In the genomic region with DNA sequence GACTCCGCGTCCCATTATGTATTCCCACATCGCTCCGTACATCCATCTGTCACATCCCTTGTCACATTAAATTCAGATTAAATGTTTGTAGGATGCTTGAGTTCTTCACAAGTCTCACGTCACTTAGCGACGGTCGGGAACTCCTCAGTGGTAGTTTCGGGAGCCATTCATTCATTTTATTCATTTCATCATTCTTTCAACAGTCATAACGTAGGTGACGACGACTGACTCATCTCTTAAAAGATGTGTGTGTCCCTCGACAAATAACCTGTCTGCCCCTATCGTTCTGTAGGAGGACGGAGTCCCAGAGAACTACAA, we compare ENCODE assay signal across 8 cellular contexts. TPM values are rescaled to one million over a fixed set of nuclear protein-coding genes. Genes with fewer than 3 reads are reported as not detected.
DNase-seq lines count a peak whose midpoint lies in the region; ATAC-seq and TF ChIP-seq lines count a peak whose summit lies in the region.

No MANE protein-coding gene starts in this region.

- no peaks in the 10 kb centered on the region; the same call in 1 of the 2 replicates for H3K4me1 ChIP-seq in HUES64 (ENCODE audit: insufficient read depth, low read length)
- peaks cover 7 to 8% of the 10 kb centered on the region in 2 donors for H3K4me1 ChIP-seq in naive thymus-derived CD4-positive, alpha-beta T cell (ENCODE audit: control insufficient read depth in 2 of 2, insufficient read depth in 2 of 2, low read length in 2 of 2)

- H3K4me3 ChIP-seq in AG04449 (ENCODE audit: low read depth, low read length) = peak overlapping the region; percentile 98
- H3K4me3 ChIP-seq in HUES64 (ENCODE audit: low read length) = peak overlapping the region; percentile 93
- peak overlapping the region; percentile 98 for H3K4me3 ChIP-seq in choroid plexus epithelial cell (ENCODE audit: low read depth, low read length)
- H3K4me3 ChIP-seq in naive thymus-derived CD4-positive, alpha-beta T cell (ENCODE audit: low read length) = peak overlapping the region; percentile 76

- peak overlapping the region; percentile 70 to 98 (median 95) for H3K27ac Mint-ChIP-seq in naive thymus-derived CD4-positive, alpha-beta T cell

- ATAC-seq in naive thymus-derived CD4-positive, alpha-beta T cell = no peak
- ATAC-seq in HG03135 (IDR thresholded peaks at IDR 0.05; ENCODE audit: unreplicated experiment) = no peak
- no peak for ATAC-seq in HG02885 (IDR thresholded peaks at IDR 0.05; ENCODE audit: poor library complexity, unreplicated experiment)

- no peak overlapping the region; the same call in 1 of the 2 replicates for H3K9ac ChIP-seq in HUES64 (ENCODE audit: low read depth, low read length)

- no peaks in the 10 kb centered on the region for H3K27me3 ChIP-seq in HUES64 (ENCODE audit: insufficient read depth, low read length)
- no peaks in the 10 kb centered on the region for H3K27me3 ChIP-seq in naive thymus-derived CD4-positive, alpha-beta T cell (ENCODE audit: control insufficient read depth in 2 of 2, insufficient read depth in 2 of 2, low read length in 2 of 2)

- no peaks in the 10 kb centered on the region for H3K9me3 ChIP-seq in HUES64 (ENCODE audit: insufficient read depth, low read depth, low read length)
- H3K9me3 ChIP-seq in naive thymus-derived CD4-positive, alpha-beta T cell (ENCODE audit: control insufficient read depth in 2 of 3, low read length in 3 of 3) = no peaks in the 10 kb centered on the region

- H3K36me3 Mint-ChIP-seq in naive thymus-derived CD4-positive, alpha-beta T cell = peaks cover 0 to 18% (median 12%) of the 10 kb centered on the region in 5 donors

- intact Hi-C loops in naive thymus-derived CD4-positive, alpha-beta T cell (cut with micrococcal nuclease) = loop anchor here (1.0 to 5.0 kb wide), 13 partner anchors 13 to 1388 kb away; a partner anchor contains a TSS

- H3K9me3 Mint-ChIP-seq in naive thymus-derived CD4-positive, alpha-beta T cell = no peaks in the 10 kb centered on the region

- peaks cover 0 to 10% (median 5%) of the 10 kb centered on the region in 5 donors for H3K27me3 Mint-ChIP-seq in naive thymus-derived CD4-positive, alpha-beta T cell

- POLR2A ChIA-PET in AG04449 (lab: Yijun Ruan, JAX) = no interaction called here
- POLR2A ChIA-PET in naive thymus-derived CD4-positive, alpha-beta T cell (lab: Charles Lee) = no interaction called here

- DNase-seq in AG04449 (ENCODE audit: low read depth, low spot score) (no peak), choroid plexus epithelial cell (ENCODE audit: low read depth) (no peak), globus pallidus (ENCODE audit: low spot score) (no peak), Ammon's horn (ENCODE audit: low spot score) (no peak)
- DNase-seq in naive thymus-derived CD4-positive, alpha-beta T cell = no peak

- peaks cover 16 to 45% (median 34%) of the 10 kb centered on the region in 7 donors for H3K4me1 Mint-ChIP-seq in naive thymus-derived CD4-positive, alpha-beta T cell

- CTCF ChIA-PET in AG04449 (lab: Yijun Ruan, JAX) = interaction anchor here (5.4 kb wide), 1 partner anchor 12 kb away, joined by 39 read pairs; no protein-coding TSS in a partner anchor
- CTCF ChIA-PET in naive thymus-derived CD4-positive, alpha-beta T cell (lab: Charles Lee) = no interaction called here

- peaks cover 28% of the 10 kb centered on the region for H3K36me3 ChIP-seq in HUES64 (ENCODE audit: insufficient read depth, low read length)
- H3K36me3 ChIP-seq in naive thymus-derived CD4-positive, alpha-beta T cell (ENCODE audit: control insufficient read depth in 2 of 3, insufficient read depth in 3 of 3, low read length in 3 of 3) = peaks cover 0 to 22% (median 9%) of the 10 kb centered on the region in 3 experiments

- peak overlapping the region; percentile 90 to 99 (median 98) for H3K4me3 Mint-ChIP-seq in naive thymus-derived CD4-positive, alpha-beta T cell

- H3K27ac ChIP-seq in HUES64 (ENCODE audit: low read depth, low read length) = no peak overlapping the region
- H3K27ac ChIP-seq in naive thymus-derived CD4-positive, alpha-beta T cell (ENCODE audit: low read depth, low read length) = peak overlapping the region; percentile 40

- no peak for TF ChIP-seq CTCF in AG04449 (IDR thresholded peaks at IDR 0.05; ENCODE audit: insufficient read depth, low read length, missing control alignments)
- no peak for TF ChIP-seq CTCF in choroid plexus epithelial cell (conservative IDR thresholded peaks at IDR 0.05; ENCODE audit: low read depth, low read length)

- WGBS in HUES64 = 40% methylated on average over 15 of the region's 15 CpGs

RNA-seq across cellular contexts. Expression of a gene that starts 0.3 kb away (rescaled TPM):
- 28.9 TPM for polyA plus RNA-seq in HUES64 (2013, experiment 1 of 2)
- polyA plus RNA-seq in HUES64 (2013, experiment 2 of 2) = 29.5 TPM
- 10 to 100 TPM; 27.4 to 63.3 (median 34.6) TPM for total RNA-seq in naive thymus-derived CD4-positive, alpha-beta T cell
- 10 to 100 TPM; 41.5 to 43.1 TPM for polyA plus RNA-seq in naive thymus-derived CD4-positive, alpha-beta T cell

RNA-seq across cellular contexts. Expression of a gene that starts 59.1 kb away (rescaled TPM):
- polyA plus RNA-seq in HUES64 (2013, experiment 1 of 2) = 1.6 TPM
- polyA plus RNA-seq in HUES64 (2013, experiment 2 of 2) = 4.5 TPM
- total RNA-seq in naive thymus-derived CD4-positive, alpha-beta T cell = under 1 TPM; 0.11 to 0.54 (median 0.35) TPM
- not detected for polyA plus RNA-seq in naive thymus-derived CD4-positive, alpha-beta T cell
